ENCODE assay signal across 1 cellular context in the genomic region with DNA sequence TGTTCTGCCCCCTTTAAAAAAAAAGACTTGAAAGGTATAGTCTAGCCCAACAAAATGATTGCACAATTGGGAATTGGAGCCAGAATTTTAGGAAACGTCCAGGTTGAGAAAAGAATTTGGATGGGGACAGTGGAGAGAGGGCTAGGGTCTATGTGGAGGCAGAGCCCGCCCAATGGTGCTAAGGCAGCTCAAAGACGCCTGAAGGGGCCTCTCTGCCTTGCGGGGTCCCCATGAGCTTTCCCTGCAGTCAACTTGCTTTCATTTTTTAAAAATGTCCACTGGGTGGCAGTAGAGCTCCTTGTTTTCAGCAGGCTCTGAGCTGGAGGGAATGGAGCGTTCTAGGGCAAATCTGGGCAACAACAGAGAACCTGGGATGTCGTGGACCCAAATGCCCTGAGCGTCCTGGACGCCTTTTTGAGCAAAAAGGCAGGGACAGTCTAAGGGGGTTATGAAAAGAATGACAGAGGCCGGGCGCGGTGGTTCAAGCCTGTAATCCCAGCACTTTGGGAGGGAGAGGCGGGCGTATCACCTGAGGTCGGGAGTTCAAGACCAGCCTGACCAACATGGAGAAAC.
TF ChIP-seq lines count a peak whose summit lies in the region.

No MANE protein-coding gene starts in this region.

TF ChIP-seq in GM12878, 131 proteins besides CTCF, POLR2A, EP300 and RAD21:
- TF ChIP-seq, protein P1, sequence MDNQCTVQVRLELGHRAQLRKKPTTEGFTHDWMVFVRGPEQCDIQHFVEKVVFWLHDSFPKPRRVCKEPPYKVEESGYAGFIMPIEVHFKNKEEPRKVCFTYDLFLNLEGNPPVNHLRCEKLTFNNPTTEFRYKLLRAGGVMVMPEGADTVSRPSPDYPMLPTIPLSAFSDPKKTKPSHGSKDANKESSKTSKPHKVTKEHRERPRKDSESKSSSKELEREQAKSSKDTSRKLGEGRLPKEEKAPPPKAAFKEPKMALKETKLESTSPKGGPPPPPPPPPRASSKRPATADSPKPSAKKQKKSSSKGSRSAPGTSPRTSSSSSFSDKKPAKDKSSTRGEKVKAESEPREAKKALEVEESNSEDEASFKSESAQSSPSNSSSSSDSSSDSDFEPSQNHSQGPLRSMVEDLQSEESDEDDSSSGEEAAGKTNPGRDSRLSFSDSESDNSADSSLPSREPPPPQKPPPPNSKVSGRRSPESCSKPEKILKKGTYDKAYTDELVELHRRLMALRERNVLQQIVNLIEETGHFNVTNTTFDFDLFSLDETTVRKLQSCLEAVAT (IDR thresholded peaks at IDR 0.05), result 0 out of 2 replicates have a peak, but pooled peaks have one; percentile 62
- TF ChIP-seq SMC3 (IDR thresholded peaks at IDR 0.05; ENCODE audit: borderline replicate concordance, low read length), result peak; percentile 83
- TF ChIP-seq ZNF217 (IDR thresholded peaks at IDR 0.05), result no peak
- TF ChIP-seq YY1 (IDR thresholded peaks at IDR 0.05; ENCODE audit: low read depth, low read length), result peak; percentile 56; the same call in 1 of the 2 replicates
- 0 out of 2 replicates have a peak, but pooled peaks have one; percentile 23 for TF ChIP-seq SMARCA5 (IDR thresholded peaks at IDR 0.05)
